ENCODE assay signal across 4 cellular contexts in the genomic region with DNA sequence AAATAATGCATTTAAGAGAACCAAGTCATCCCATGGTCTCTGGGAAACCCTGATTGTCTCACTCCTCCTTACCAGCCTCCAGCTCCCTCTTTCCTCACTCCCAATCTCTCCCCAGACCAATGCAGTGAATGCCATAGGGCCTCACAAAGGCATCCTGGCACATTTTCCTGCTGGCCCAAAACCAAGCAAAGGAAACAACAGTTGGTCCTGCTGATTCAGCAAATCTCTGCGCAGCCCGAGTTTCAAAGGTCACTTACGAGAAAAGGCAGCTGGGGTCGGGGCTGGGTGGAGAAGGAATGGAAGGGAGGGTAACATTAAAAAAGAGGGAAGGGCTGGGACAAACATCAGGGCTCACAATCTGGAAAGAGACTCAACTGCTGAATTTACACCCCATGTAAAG. TPM values are rescaled to one million over a fixed set of nuclear protein-coding genes. Genes with fewer than 3 reads are reported as not detected.
"Had no signal": no experiment of that assay in that cellular context is flagged by ENCODE, and none has a peak within 500 bp of the region (broad histone marks: within the 10 kb centered on the region; RNA-seq: fewer than 3 reads in every experiment).

No MANE protein-coding gene starts in this region.

RNA-seq across cellular contexts. Expression of a gene that starts 5.5 kb away (rescaled TPM):
- total RNA-seq: activated CD4-positive, alpha-beta T cell treated with anti-CD3 and anti-CD28 coated beads for 36 hours; activated CD4-positive, alpha-beta T cell treated with anti-CD3 and anti-CD28 coated beads, Interleukin-2, amount 10 ng/mL, durations not matched to agents 7 days and 5 days; bronchial epithelial cell; chondrocyte had no signal
